ENCODE assay signal across 1 cellular context in the genomic region with DNA sequence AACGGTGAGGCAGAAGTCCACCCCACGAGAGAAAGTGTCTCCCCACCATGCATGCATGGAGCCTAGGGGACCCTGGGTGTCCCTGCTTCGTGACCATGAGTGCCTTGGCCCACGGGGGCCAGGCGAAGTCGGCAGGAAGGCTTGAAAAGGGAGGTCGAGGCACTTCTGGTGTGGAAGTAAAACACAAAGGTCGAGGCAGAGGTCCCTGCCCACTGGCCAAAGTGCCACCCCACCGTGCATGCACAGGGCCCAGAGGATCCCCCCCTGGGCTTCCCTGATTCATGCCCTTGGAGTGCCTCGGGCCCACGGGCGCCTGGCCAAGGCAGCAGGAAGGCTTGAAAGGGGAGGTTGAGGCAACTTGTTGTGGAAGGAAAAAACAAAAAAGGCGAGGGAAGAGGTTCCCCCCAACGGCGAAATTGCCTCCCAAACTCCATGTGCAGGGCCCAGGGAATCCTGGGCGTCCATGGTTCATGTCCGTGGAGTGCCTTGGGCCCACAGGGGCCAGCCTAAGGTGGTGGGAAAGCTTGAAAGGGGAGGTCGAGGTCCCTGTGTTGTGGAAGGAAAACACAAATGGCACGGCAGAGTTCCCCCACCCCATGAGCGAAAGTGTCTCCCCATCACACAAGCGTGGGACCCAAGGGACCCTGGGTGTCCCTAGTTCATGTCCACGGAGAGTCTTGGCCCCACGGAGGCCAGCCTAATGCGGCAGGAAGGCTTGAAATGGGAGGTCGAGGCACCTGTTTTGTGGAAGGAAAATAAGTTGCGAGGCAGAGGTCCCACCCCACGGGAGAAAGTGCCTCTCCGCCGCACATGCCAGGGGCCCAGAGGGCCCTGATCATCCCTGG.
TF ChIP-seq lines count a peak whose summit lies in the region.

No MANE protein-coding gene starts in this region.

TF ChIP-seq in SK-N-SH, 30 proteins besides CTCF, POLR2A, EP300 and RAD21 (continued from another document):
- no peak for TF ChIP-seq MXI1 (IDR thresholded peaks at IDR 0.05; ENCODE audit: low read depth, low read length)
- no peak for TF ChIP-seq SMC3 (IDR thresholded peaks at IDR 0.05; ENCODE audit: low read depth, low read length)
- no peak for TF ChIP-seq RCOR1 (IDR thresholded peaks at IDR 0.05; ENCODE audit: low read length)
- TF ChIP-seq RFX5 (IDR thresholded peaks at IDR 0.05; ENCODE audit: low read length) = no peak
